In genomic region chr11:63944987-63945386, GRCh38 we compare ENCODE assay signal across 11 cellular contexts. TPM values are rescaled to one million over a fixed set of nuclear protein-coding genes. Genes with fewer than 3 reads are reported as not detected.
DNase-seq lines count a peak whose midpoint lies in the region; ATAC-seq, FAIRE-seq and TF ChIP-seq lines count a peak whose summit lies in the region.
"Had no signal": no experiment of that assay in that cellular context is flagged by ENCODE, and none has a peak within 500 bp of the region (broad histone marks: within the 10 kb centered on the region; RNA-seq: fewer than 3 reads in every experiment).

No MANE protein-coding gene starts in this region.

- no peak; a peak in 1 of 4 replicates for TF ChIP-seq EP300 in SK-N-SH (IDR thresholded peaks at IDR 0.05; ENCODE audit: borderline replicate concordance in 1 of 2, low read depth in 1 of 2, low read length in 1 of 2)

- H3K4me3 Mint-ChIP-seq in glutamatergic neuron (ENCODE audit: unreplicated experiment) = no peak overlapping the region
- H3K4me3 Mint-ChIP-seq in GM23338 = no peak overlapping the region
- H3K4me3 Mint-ChIP-seq: activated B cell treated with CpG ODN at 0.5 μM for 24 hours had no signal

- H3F3A ChIP-seq in SK-N-SH (replicated peaks; ENCODE audit: insufficient read depth) (no peaks in the 10 kb centered on the region), GM23338 (replicated peaks; ENCODE audit: low read depth) (peaks cover 23% of the 10 kb centered on the region)

- H3K36me3 ChIP-seq in SK-N-SH (replicated peaks in 1 of 2; ENCODE audit: control insufficient read depth in 1 of 2, insufficient read depth in 2 of 2, low read length in 1 of 2) (peaks cover 10 to 18% of the 10 kb centered on the region in 2 experiments), osteoblast (ENCODE audit: insufficient read depth, low read length) (peaks cover 13% of the 10 kb centered on the region), GM23338 (ENCODE audit: insufficient read depth) (peaks cover 13% of the 10 kb centered on the region)

- FAIRE-seq in D721Med (lab: Jason Lieb, UNC) = no peak
- FAIRE-seq: RCC 7860 had no signal

- H3K4me1 ChIP-seq in SK-N-SH (ENCODE audit: control insufficient read depth in 1 of 2, insufficient read depth in 2 of 2, low read depth in 1 of 2, low read length in 1 of 2) = peaks cover 15 to 25% of the 10 kb centered on the region in 2 experiments; a peak in 3 of 4 replicates
- peaks cover 11% of the 10 kb centered on the region for H3K4me1 ChIP-seq in osteoblast (ENCODE audit: insufficient read depth, low read length)
- H3K4me1 ChIP-seq in GM23338 (ENCODE audit: insufficient read depth) = no peaks in the 10 kb centered on the region; the same call in 1 of the 2 replicates

- POLR2A ChIA-PET in SK-N-SH (lab: Yijun Ruan, JAX) = interaction anchor here (1.0 to 2.0 kb wide), 4 partner anchors 17 to 36 kb away, joined by 3 to 14 read pairs (median 6); partner anchors contain the start of gene RCOR2

- 100% methylated on average over 3 of the region's 8 CpGs for WGBS in SK-N-SH (ENCODE audit: low lambda C conversion rate)

- no peaks in the 10 kb centered on the region for H3K9me3 Mint-ChIP-seq in glutamatergic neuron (ENCODE audit: unreplicated experiment)
- H3K9me3 Mint-ChIP-seq in GM23338 = no peaks in the 10 kb centered on the region
- H3K9me3 Mint-ChIP-seq: activated B cell treated with CpG ODN at 0.5 μM for 24 hours had no signal

- peaks cover 22% of the 10 kb centered on the region for H3K4me1 Mint-ChIP-seq in glutamatergic neuron (ENCODE audit: low read depth, unreplicated experiment)
- H3K4me1 Mint-ChIP-seq in GM23338 = peaks cover 4% of the 10 kb centered on the region; the same call in 1 of the 3 replicates

- DNase-seq in SK-N-SH = peak; percentile 33
- no peak for DNase-seq in glutamatergic neuron
- peak; percentile 80 for DNase-seq in osteoblast (ENCODE audit: insufficient read length, low spot score, missing footprints)
- DNase-seq in activated CD4-positive, alpha-beta T cell treated with anti-CD3 and anti-CD28 coated beads, Interleukin-2, amount 50 U/mL, for 4 hours = no peak
- DNase-seq in GM23338 (ENCODE audit: low spot score) = no peak
- DNase-seq in activated effector memory CD4-positive, alpha-beta T cell treated with Interleukin-2 at 50 U/mL for 16 hours = no peak
- no peak for DNase-seq in D721Med (ENCODE audit: insufficient read length, low spot score)
- DNase-seq: activated B cell treated with CpG ODN at 0.5 μM for 24 hours; activated naive CD4-positive, alpha-beta T cell treated with Interleukin-2 at 50 U/mL for 16 hours had no signal

- H3K4me2 ChIP-seq in SK-N-SH (no peak overlapping the region), osteoblast (ENCODE audit: insufficient read depth, low read length) (peak overlapping the region; percentile 68), GM23338 (no peak overlapping the region)

- no peaks in the 10 kb centered on the region for H3K36me3 Mint-ChIP-seq in glutamatergic neuron (ENCODE audit: unreplicated experiment)
- peaks cover 28% of the 10 kb centered on the region for H3K36me3 Mint-ChIP-seq in GM23338 (ENCODE audit: low read depth)

- no peak for ATAC-seq in GM23338

- H3K79me2 ChIP-seq in SK-N-SH (ENCODE audit: insufficient read depth) = peaks cover 49% of the 10 kb centered on the region
- H3K79me2 ChIP-seq in osteoblast (ENCODE audit: insufficient read depth, low read length) = peaks cover 44% of the 10 kb centered on the region
- H3K79me2 ChIP-seq in GM23338 (replicated peaks; ENCODE audit: insufficient read depth) = peaks cover 46% of the 10 kb centered on the region

- H3K27me3 Mint-ChIP-seq in glutamatergic neuron (ENCODE audit: unreplicated experiment) (peaks cover 3% of the 10 kb centered on the region), GM23338 (ENCODE audit: insufficient read depth, low read depth, poor library complexity) (peaks cover 13% of the 10 kb centered on the region)
- H3K27me3 Mint-ChIP-seq: activated B cell treated with CpG ODN at 0.5 μM for 24 hours had no signal

- H4K20me1 ChIP-seq in SK-N-SH (ENCODE audit: insufficient read depth) = peaks cover 16% of the 10 kb centered on the region; the same call in 1 of the 2 replicates
- H4K20me1 ChIP-seq in osteoblast (ENCODE audit: insufficient read depth, low read length) = peaks cover 3% of the 10 kb centered on the region
- H4K20me1 ChIP-seq in GM23338 (replicated peaks; ENCODE audit: insufficient read depth) = peaks cover 38% of the 10 kb centered on the region

- CTCF ChIA-PET in SK-N-SH (lab: Yijun Ruan, JAX) = interaction anchor here (0.7 to 9.3 kb wide), 27 partner anchors 10 to 310 kb away, joined by 3 to 162 read pairs (median 9); partner anchors contain the start of genes COX8A, MARK2, RCOR2 and ZFTA

- H3K9me3 ChIP-seq in SK-N-SH (no peaks in the 10 kb centered on the region), osteoblast (ENCODE audit: low read depth, low read length) (no peaks in the 10 kb centered on the region)

- TF ChIP-seq CTCF in 22Rv1 (IDR thresholded peaks at IDR 0.05) = no peak
- TF ChIP-seq CTCF in SK-N-SH (IDR thresholded peaks at IDR 0.05) = no peak
- no peak for TF ChIP-seq CTCF in glutamatergic neuron (IDR thresholded peaks at IDR 0.05; ENCODE audit: partially characterized antibody, unreplicated experiment)
- no peak for TF ChIP-seq CTCF in osteoblast (IDR thresholded peaks at IDR 0.05; ENCODE audit: extremely low read depth, low read depth, low read length)
- TF ChIP-seq CTCF in GM23338 (conservative IDR thresholded peaks at IDR 0.05; ENCODE audit: low read depth in 2 of 2) = no peak
- no peak for TF ChIP-seq CTCF in D721Med (IDR thresholded peaks at IDR 0.05; ENCODE audit: insufficient read depth, missing control alignments)

- no peak overlapping the region for H3K4me3 ChIP-seq in SK-N-SH (ENCODE audit: low read depth in 2 of 2, low read length in 1 of 2)
- no peak overlapping the region for H3K4me3 ChIP-seq in osteoblast (ENCODE audit: insufficient read depth, low read length)
- H3K4me3 ChIP-seq in GM23338 = no peak overlapping the region

- H2AFZ ChIP-seq in SK-N-SH (ENCODE audit: low read depth) (no peak overlapping the region), osteoblast (ENCODE audit: low read length) (peak overlapping the region; percentile 56), GM23338 (no peak overlapping the region)

- no peak overlapping the region for H3K9ac ChIP-seq in SK-N-SH

- H3K27ac ChIP-seq in 22Rv1 (0 out of 2 replicates have a peak overlapping the region, but pooled peaks have one; percentile 20), SK-N-SH (ENCODE audit: low read depth in 2 of 2, low read length in 1 of 2) (peak overlapping the region in 1 of 2 experiments; percentile 29; a peak in 2 of 4 replicates), osteoblast (ENCODE audit: low read depth, low read length) (peak overlapping the region; percentile 47), GM23338 (ENCODE audit: low read depth) (no peak overlapping the region)

- no peaks in the 10 kb centered on the region for H3K9me2 ChIP-seq in SK-N-SH
- no peaks in the 10 kb centered on the region for H3K9me2 ChIP-seq in GM23338 (ENCODE audit: insufficient read depth)

- H3K27ac Mint-ChIP-seq in glutamatergic neuron (ENCODE audit: unreplicated experiment) (peak overlapping the region; percentile 44), GM23338 (no peak overlapping the region)
- H3K27ac Mint-ChIP-seq: activated B cell treated with CpG ODN at 0.5 μM for 24 hours had no signal

- no peak for TF ChIP-seq RAD21 in SK-N-SH (IDR thresholded peaks at IDR 0.05; ENCODE audit: low read length)

- no peaks in the 10 kb centered on the region for H3K27me3 ChIP-seq in SK-N-SH (ENCODE audit: insufficient read depth)
- no peaks in the 10 kb centered on the region for H3K27me3 ChIP-seq in osteoblast (ENCODE audit: insufficient read depth, low read length)
- H3K27me3 ChIP-seq in GM23338 (ENCODE audit: insufficient read depth) = no peaks in the 10 kb centered on the region

TF ChIP-seq in SK-N-SH, 30 proteins besides CTCF, POLR2A, EP300 and RAD21:
- TF ChIP-seq MXI1 (IDR thresholded peaks at IDR 0.05; ENCODE audit: low read depth, low read length) (peak; percentile 25; the same call in 1 of the 2 replicates), GABPA (IDR thresholded peaks at IDR 0.05; ENCODE audit: low read depth) (no peak)

TF ChIP-seq in GM23338, 12 proteins besides CTCF, POLR2A, EP300 and RAD21:
- no peak for TF ChIP-seq EZH2 (IDR thresholded peaks at IDR 0.05; ENCODE audit: low read depth, unreplicated experiment)
- TF ChIP-seq NANOG (IDR thresholded peaks at IDR 0.05; ENCODE audit: borderline replicate concordance) = no peak
- no peak for TF ChIP-seq JUNB (IDR thresholded peaks at IDR 0.05; ENCODE audit: unreplicated experiment)

RNA-seq across cellular contexts. Expression of gene NAA40, which starts 6.2 kb away (rescaled TPM):
- 33.0 and 36.3 TPM in 2 replicates for polyA plus RNA-seq in SK-N-SH (2012; rRNA removed)
- polyA plus RNA-seq in SK-N-SH (2012; cell fraction: cytosol; rRNA removed) = 21.4 and 26.3 TPM in 2 replicates
- polyA plus RNA-seq in SK-N-SH (2012; cell fraction: nucleus; rRNA removed) = 137 and 147 TPM in 2 replicates
- 68.0 TPM for total RNA-seq in glutamatergic neuron (ENCODE audit: unreplicated experiment)
- total RNA-seq in osteoblast = 11.9 and 12.1 TPM in 2 replicates
- 24.6 and 26.8 TPM in 2 replicates for total RNA-seq in GM23338 (2014; rRNA removed; shearing (Covaris generic))
- polyA plus RNA-seq in GM23338 (2016; fragmentation: Nextera tagmentation; extraction: Ambion mirVana) = 10.1 and 12.1 TPM in 2 replicates

RNA-seq across cellular contexts. Expression of gene RCOR2, which starts 28.0 kb away (rescaled TPM):
- 1.1 and 1.4 TPM in 2 replicates for polyA plus RNA-seq in SK-N-SH (2012; rRNA removed)
- 0.85 and 1.4 TPM in 2 replicates for polyA plus RNA-seq in SK-N-SH (2012; cell fraction: cytosol; rRNA removed)
- polyA plus RNA-seq in SK-N-SH (2012; cell fraction: nucleus; rRNA removed) = 1.8 and 2.6 TPM in 2 replicates
- 286 TPM for total RNA-seq in glutamatergic neuron (ENCODE audit: unreplicated experiment)
- total RNA-seq in osteoblast = under 0.01 TPM in 2 replicates
- total RNA-seq in GM23338 (2014; rRNA removed; shearing (Covaris generic)) = 60.1 and 66.9 TPM in 2 replicates
- polyA plus RNA-seq in GM23338 (2016; fragmentation: Nextera tagmentation; extraction: Ambion mirVana) = 4.7 and 5.5 TPM in 2 replicates
- total RNA-seq: activated B cell treated with CpG ODN at 0.5 μM for 24 hours had no signal

RNA-seq across cellular contexts. Expression of gene COX8A, which starts 29.4 kb away (rescaled TPM):
- polyA plus RNA-seq in SK-N-SH (2012; rRNA removed) (597 and 824 TPM in 2 replicates), GM23338 (2016; fragmentation: Nextera tagmentation; extraction: Ambion mirVana) (483 and 516 TPM in 2 replicates)
- polyA plus RNA-seq in SK-N-SH (2012; cell fraction: cytosol; rRNA removed) = 313 and 507 TPM in 2 replicates
- 180 and 321 TPM in 2 replicates for polyA plus RNA-seq in SK-N-SH (2012; cell fraction: nucleus; rRNA removed)
- total RNA-seq in glutamatergic neuron (ENCODE audit: unreplicated experiment) (289 TPM), osteoblast (159 and 190 TPM in 2 replicates)
- total RNA-seq in GM23338 (2014; rRNA removed; shearing (Covaris generic)) = 385 and 427 TPM in 2 replicates

RNA-seq across cellular contexts. Expression of gene OTUB1, which starts 41.3 kb away (rescaled TPM):
- polyA plus RNA-seq in SK-N-SH (2012; rRNA removed) (183 and 195 TPM in 2 replicates), GM23338 (2016; fragmentation: Nextera tagmentation; extraction: Ambion mirVana) (193 and 207 TPM in 2 replicates)
- polyA plus RNA-seq in SK-N-SH (2012; cell fraction: cytosol; rRNA removed) = 76.2 and 109 TPM in 2 replicates
- polyA plus RNA-seq in SK-N-SH (2012; cell fraction: nucleus; rRNA removed) = 446 and 520 TPM in 2 replicates
- total RNA-seq in glutamatergic neuron (ENCODE audit: unreplicated experiment) (126 TPM), osteoblast (32.1 and 34.4 TPM in 2 replicates)
- 94.7 and 122 TPM in 2 replicates for total RNA-seq in GM23338 (2014; rRNA removed; shearing (Covaris generic))

Comparison
In these comparisons a context has a peak if more than half of its experiments do, and no peak if none do; other contexts are left out.
1. DNase-seq: peak in SK-N-SH (single experiment) and osteoblast (single experiment); none in glutamatergic neuron (single experiment), activated CD4-positive, alpha-beta T cell treated with anti-CD3 and anti-CD28 coated beads, Interleukin-2, amount 50 U/mL, for 4 hours (0 of 2), GM23338 (single experiment), activated effector memory CD4-positive, alpha-beta T cell treated with Interleukin-2 at 50 U/mL for 16 hours (single experiment) and D721Med (single experiment).
2. RNA of gene RCOR2, which starts 28.0 kb away (total RNA-seq): 286 TPM in glutamatergic neuron (single experiment) and 60.1 to 66.9 TPM in GM23338; under 0.01 TPM in osteoblast; every median in the first group is over 10 times any median in the second.